Comparison of ENCODE assay signal across 9 cellular contexts in genomic region chr3:48478631-48479555, GRCh38. TPM values are rescaled to one million over a fixed set of nuclear protein-coding genes. Genes with fewer than 3 reads are reported as not detected.
DNase-seq lines count a peak whose midpoint lies in the region; ATAC-seq and TF ChIP-seq lines count a peak whose summit lies in the region.
"Had no signal": no experiment of that assay in that cellular context is flagged by ENCODE, and none has a peak within 500 bp of the region (broad histone marks: within the 10 kb centered on the region; RNA-seq: fewer than 3 reads in every experiment).

No MANE protein-coding gene starts in this region.

- H3K9me3 Mint-ChIP-seq in activated CD8-positive, alpha-beta T cell treated with anti-CD3 and anti-CD28 coated beads, Interleukin-2, amount 10 ng/mL, durations not matched to agents 7 days and 5 days (ENCODE audit: insufficient read depth) = no peaks in the 10 kb centered on the region

- no peak for TF ChIP-seq POLR2A in thyroid gland (IDR thresholded peaks at IDR 0.05)

- 79 to 85% methylated on average over 12 to 19 of the region's 19 CpGs for WGBS in thyroid gland, 2 donors

- H3K4me1 Mint-ChIP-seq in activated CD8-positive, alpha-beta T cell treated with anti-CD3 and anti-CD28 coated beads, Interleukin-2, amount 10 ng/mL, durations not matched to agents 7 days and 5 days (ENCODE audit: low read depth) = peaks cover 56% of the 10 kb centered on the region

- H3K4me1 ChIP-seq in BLaER1 treated with 17β-estradiol and CSF1 and Interleukin-3, amounts not matched to agents 10 nM and 100 nM = peaks cover 50 to 73% (median 61%) of the 10 kb centered on the region in 10 experiments
- peaks cover 0 to 13% of the 10 kb centered on the region in 2 donors for H3K4me1 ChIP-seq in thyroid gland

- peaks cover 0 to 27% (median 0%) of the 10 kb centered on the region in 11 experiments; a peak in 9 of 22 replicates for H3K36me3 ChIP-seq in BLaER1 treated with 17β-estradiol and CSF1 and Interleukin-3, amounts not matched to agents 10 nM and 100 nM
- H3K36me3 ChIP-seq in thyroid gland = no peaks in the 10 kb centered on the region

- H3K4me3 Mint-ChIP-seq in activated CD8-positive, alpha-beta T cell treated with anti-CD3 and anti-CD28 coated beads, Interleukin-2, amount 10 ng/mL, durations not matched to agents 7 days and 5 days = peak overlapping the region; percentile 83

- peak overlapping the region; percentile 43 to 93 (median 87) for H3K4me2 ChIP-seq in BLaER1 treated with 17β-estradiol and CSF1 and Interleukin-3, amounts not matched to agents 10 nM and 100 nM

- H3K27ac ChIP-seq in BLaER1 treated with 17β-estradiol and CSF1 and Interleukin-3, amounts not matched to agents 10 nM and 100 nM = peak overlapping the region in 10 of 11 experiments; percentile 18 to 90 (median 84); a peak in 19 of 22 replicates
- H3K27ac ChIP-seq in thyroid gland = no peak overlapping the region

- ATAC-seq in HG03354 (IDR thresholded peaks at IDR 0.05; ENCODE audit: poor library complexity, severe bottlenecking, unreplicated experiment) = peak; percentile 58
- peak; percentile 88 for ATAC-seq in activated CD8-positive, alpha-beta T cell treated with anti-CD3 and anti-CD28 coated beads, Interleukin-2, amount 10 ng/mL, durations not matched to agents 7 days and 5 days
- ATAC-seq in left colon = peak; percentile 18
- no peak for ATAC-seq in HG02840 (IDR thresholded peaks at IDR 0.05; ENCODE audit: low FRiP score, unreplicated experiment)

- POLR2A ChIA-PET in activated CD8-positive, alpha-beta T cell treated with anti-CD3 and anti-CD28 coated beads, Interleukin-2, amount 10 ng/mL, durations not matched to agents 7 days and 5 days (lab: Charles Lee) = interaction anchor here (0.6 to 4.7 kb wide), 7 partner anchors 12 to 798 kb away, joined by 3 to 44 read pairs (median 3); partner anchors contain the start of genes CCDC51 and SHISA5

- no peaks in the 10 kb centered on the region for H3K27me3 Mint-ChIP-seq in activated CD8-positive, alpha-beta T cell treated with anti-CD3 and anti-CD28 coated beads, Interleukin-2, amount 10 ng/mL, durations not matched to agents 7 days and 5 days (ENCODE audit: low read depth)

- peak overlapping the region; percentile 9 to 76 (median 73); a peak in 20 of 22 replicates for H3K9ac ChIP-seq in BLaER1 treated with 17β-estradiol and CSF1 and Interleukin-3, amounts not matched to agents 10 nM and 100 nM

- peaks cover 0 to 12% (median 0%) of the 10 kb centered on the region in 11 experiments; a peak in 1 of 22 replicates for H4K20me1 ChIP-seq in BLaER1 treated with 17β-estradiol and CSF1 and Interleukin-3, amounts not matched to agents 10 nM and 100 nM

- no peak for TF ChIP-seq CTCF in thyroid gland (IDR thresholded peaks at IDR 0.05)

- intact Hi-C loops in left colon (cut with DNase I, micrococcal nuclease) = no loop called here
- intact Hi-C loops in thyroid gland (cut with DNase I) = no loop called here

- no peaks in the 10 kb centered on the region for H3K9me3 ChIP-seq in BLaER1 treated with 17β-estradiol and CSF1 and Interleukin-3, amounts not matched to agents 10 nM and 100 nM (replicated peaks in 1 of 11)
- no peaks in the 10 kb centered on the region for H3K9me3 ChIP-seq in thyroid gland

- H3K36me3 Mint-ChIP-seq in activated CD8-positive, alpha-beta T cell treated with anti-CD3 and anti-CD28 coated beads, Interleukin-2, amount 10 ng/mL, durations not matched to agents 7 days and 5 days (ENCODE audit: low read depth) = peaks cover 32% of the 10 kb centered on the region

- H3K4me3 ChIP-seq in BLaER1 treated with 17β-estradiol and CSF1 and Interleukin-3, amounts not matched to agents 10 nM and 100 nM = peak overlapping the region in 5 of 10 experiments; percentile 17 to 43 (median 36); a peak in 10 of 20 replicates
- no peak overlapping the region for H3K4me3 ChIP-seq in thyroid gland (replicated peaks in 1 of 3)

- peak overlapping the region; percentile 100 for H3K27ac Mint-ChIP-seq in activated CD8-positive, alpha-beta T cell treated with anti-CD3 and anti-CD28 coated beads, Interleukin-2, amount 10 ng/mL, durations not matched to agents 7 days and 5 days

- CTCF ChIA-PET in activated CD8-positive, alpha-beta T cell treated with anti-CD3 and anti-CD28 coated beads, Interleukin-2, amount 10 ng/mL, durations not matched to agents 7 days and 5 days (lab: Charles Lee) = interaction anchor here (0.8 to 4.4 kb wide), 3 partner anchors 12 to 43 kb away, joined by 3 to 18 read pairs (median 4); no protein-coding TSS in a partner anchor

- DNase-seq in activated CD8-positive, alpha-beta T cell treated with anti-CD3 and anti-CD28 coated beads, Interleukin-2, amount 10 ng/mL, durations not matched to agents 7 days and 5 days = peak; percentile 82
- DNase-seq in left colon (peak in 1 of 2 donors; percentile 50), NCI-H2171 (lab: John Stamatoyannopoulos, UW) (no peak), thyroid gland (no peak), HPDE6-E6E7 (ENCODE audit: extremely low spot score) (no peak)
- DNase-seq: mesendoderm had no signal

- no peaks in the 10 kb centered on the region for H3K27me3 ChIP-seq in BLaER1 treated with 17β-estradiol and CSF1 and Interleukin-3, amounts not matched to agents 10 nM and 100 nM
- H3K27me3 ChIP-seq in thyroid gland = no peaks in the 10 kb centered on the region

RNA-seq across cellular contexts. Expression of gene SHISA5, which starts 25.1 kb away (rescaled TPM):
- total RNA-seq in activated CD8-positive, alpha-beta T cell treated with anti-CD3 and anti-CD28 coated beads, Interleukin-2, amount 10 ng/mL, durations not matched to agents 7 days and 5 days = 100 to 1,000 TPM; 195 to 201 TPM
- total RNA-seq in left colon (100 to 1,000 TPM; 103 to 116 TPM), thyroid gland (100 to 1,000 TPM in 3 of 4 donors, 10 to 100 TPM in 1; 100.0 to 120 (median 109) TPM)

RNA-seq across cellular contexts. Expression of gene ATRIP, which starts 32.4 kb away (rescaled TPM):
- total RNA-seq in activated CD8-positive, alpha-beta T cell treated with anti-CD3 and anti-CD28 coated beads, Interleukin-2, amount 10 ng/mL, durations not matched to agents 7 days and 5 days = 10 to 100 TPM; 18.8 to 20.3 TPM
- total RNA-seq in left colon (1 to 10 TPM; 3.8 to 4.4 TPM), thyroid gland (10 to 100 TPM in 2 of 4 donors, 1 to 10 TPM in 2; 8.4 to 13.9 (median 11.0) TPM)

RNA-seq across cellular contexts. Expression of gene TMA7, which starts 38.8 kb away (rescaled TPM):
- total RNA-seq in activated CD8-positive, alpha-beta T cell treated with anti-CD3 and anti-CD28 coated beads, Interleukin-2, amount 10 ng/mL, durations not matched to agents 7 days and 5 days = 100 to 1,000 TPM; 339 to 364 TPM
- total RNA-seq in left colon = 100 to 1,000 TPM; 165 to 192 TPM
- 100 to 1,000 TPM; 133 to 413 (median 301) TPM for total RNA-seq in thyroid gland

RNA-seq across cellular contexts. Expression of gene CCDC51, which starts 39.0 kb away (rescaled TPM):
- total RNA-seq in activated CD8-positive, alpha-beta T cell treated with anti-CD3 and anti-CD28 coated beads, Interleukin-2, amount 10 ng/mL, durations not matched to agents 7 days and 5 days = 10 to 100 TPM; 16.3 to 16.5 TPM
- total RNA-seq in left colon (10 to 100 TPM; 13.3 to 21.2 TPM), thyroid gland (10 to 100 TPM in 3 of 4 donors, 1 to 10 TPM in 1; 8.6 to 17.0 (median 15.0) TPM)

RNA-seq across cellular contexts. Expression of gene PLXNB1, which starts 49.0 kb away (rescaled TPM):
- 1 to 10 TPM in 1 of 2 experiments, under 1 TPM in 1; 0.76 to 1.7 TPM for total RNA-seq in activated CD8-positive, alpha-beta T cell treated with anti-CD3 and anti-CD28 coated beads, Interleukin-2, amount 10 ng/mL, durations not matched to agents 7 days and 5 days
- total RNA-seq in left colon (100 to 1,000 TPM in 1 of 2 donors, 10 to 100 TPM in 1; 91.1 to 114 TPM), thyroid gland (100 to 1,000 TPM; 126 to 216 (median 138) TPM)

Comparison
In these comparisons a context has a peak if more than half of its experiments do, and no peak if none do; other contexts are left out.
1. H3K27ac ChIP-seq: peak in BLaER1 treated with 17β-estradiol and CSF1 and Interleukin-3, amounts not matched to agents 10 nM and 100 nM (10 of 11); none in thyroid gland (0 of 3).